Comparison of ENCODE assay signal across 14 cellular contexts in genomic region chr4:40418430-40419230, GRCh38.
DNase-seq lines count a peak whose midpoint lies in the region; ATAC-seq and TF ChIP-seq lines count a peak whose summit lies in the region.
"Had no signal": no experiment of that assay in that cellular context is flagged by ENCODE, and none has a peak within 500 bp of the region (broad histone marks: within the 10 kb centered on the region; RNA-seq: fewer than 3 reads in every experiment).

No MANE protein-coding gene starts in this region.

- DNase-seq in Calu3, result no peak
- DNase-seq in HuH-7.5 (ENCODE audit: low spot score), result peak; percentile 38
- DNase-seq in glomerular visceral epithelial cell (ENCODE audit: extremely low spot score), result peak; percentile 62
- no peak for DNase-seq in mesothelial cell of epicardium (ENCODE audit: low spot score in 2 of 2, unreplicated experiment in 2 of 2)
- no peak for DNase-seq in DMS79 (lab: John Stamatoyannopoulos, UW)
- no peak for DNase-seq in ureter (ENCODE audit: low spot score)
- DNase-seq: activated CD4-positive, alpha-beta memory T cell treated with anti-CD3 and anti-CD28 coated beads, Interleukin-2, amount 10 ng/mL, durations not matched to agents 7 days and 5 days; COR-L47; foreskin melanocyte; NCI-H146; stimulated activated naive B cell treated with anti-CD40 and anti-IgM and Interleukin-4, amounts not matched to agents 10 μg/mL and 1 μg/mL and 100 μg/mL, for 72 hours had no signal

- TF ChIP-seq CTCF in Calu3 (IDR thresholded peaks at IDR 0.05; ENCODE audit: unreplicated experiment) (no peak), nephron (IDR thresholded peaks at IDR 0.05; ENCODE audit: unreplicated experiment in 3 of 3) (no peak), mesothelial cell of epicardium (IDR thresholded peaks at IDR 0.05; ENCODE audit: unreplicated experiment) (no peak)

- CTCF ChIA-PET in Calu3 (lab: Charles Lee), result interaction anchor here (0.6 to 0.7 kb wide), 2 partner anchors 102 to 610 kb away, joined by 3 to 4 read pairs; no protein-coding TSS in a partner anchor

- BruUV-seq in Calu3 (replicated peaks; lab: Mats Ljungman, UMichigan), result no TSS peak

- H3K4me3 Mint-ChIP-seq in Calu3 (ENCODE audit: low read depth, unreplicated experiment) (no peak overlapping the region), nephron (no peak overlapping the region), mesothelial cell of epicardium (no peak overlapping the region)
- H3K4me3 Mint-ChIP-seq: activated CD4-positive, alpha-beta memory T cell treated with anti-CD3 and anti-CD28 coated beads, Interleukin-2, amount 10 ng/mL, durations not matched to agents 7 days and 5 days; activated T-helper 1 cell treated with anti-CD3 and anti-CD28 coated beads, Interleukin-12 subunit alpha, Interleukin-12 subunit beta, Interleukin-2, Interleukin-4 antibody, amounts not matched to agents 30 ng/mL and 10 ng/mL and 1 ng/mL, durations not matched to agents 14 hours and 24 hours and 36 hours; stimulated activated naive B cell treated with anti-CD40 and anti-IgM and Interleukin-4, amounts not matched to agents 10 μg/mL and 1 μg/mL and 100 μg/mL, for 72 hours had no signal

- ATAC-seq in GM21786 (IDR thresholded peaks at IDR 0.05; ENCODE audit: unreplicated experiment), result no peak
- ATAC-seq: stimulated activated naive B cell treated with anti-CD40 and anti-IgM and Interleukin-4, amounts not matched to agents 10 μg/mL and 1 μg/mL and 100 μg/mL, for 72 hours had no signal

- peak overlapping the region; percentile 53 for H3K27ac Mint-ChIP-seq in Calu3 (ENCODE audit: unreplicated experiment)
- peak overlapping the region; percentile 81 to 92 (median 84) for H3K27ac Mint-ChIP-seq in nephron
- H3K27ac Mint-ChIP-seq in mesothelial cell of epicardium, result no peak overlapping the region
- H3K27ac Mint-ChIP-seq: activated CD4-positive, alpha-beta memory T cell treated with anti-CD3 and anti-CD28 coated beads, Interleukin-2, amount 10 ng/mL, durations not matched to agents 7 days and 5 days; activated T-helper 1 cell treated with anti-CD3 and anti-CD28 coated beads, Interleukin-12 subunit alpha, Interleukin-12 subunit beta, Interleukin-2, Interleukin-4 antibody, amounts not matched to agents 30 ng/mL and 10 ng/mL and 1 ng/mL, durations not matched to agents 14 hours and 24 hours and 36 hours; stimulated activated naive B cell treated with anti-CD40 and anti-IgM and Interleukin-4, amounts not matched to agents 10 μg/mL and 1 μg/mL and 100 μg/mL, for 72 hours had no signal

- H3K9me3 Mint-ChIP-seq in Calu3 (ENCODE audit: low read depth, unreplicated experiment) (no peaks in the 10 kb centered on the region), nephron (peaks cover 19% of the 10 kb centered on the region), mesothelial cell of epicardium (peaks cover 11% of the 10 kb centered on the region)

- intact Hi-C loops in Calu3 (cut with micrococcal nuclease; ENCODE audit: unreplicated experiment), result no loop called here

- peaks cover 33% of the 10 kb centered on the region for H3K4me1 Mint-ChIP-seq in Calu3 (ENCODE audit: low read depth, unreplicated experiment)
- H3K4me1 Mint-ChIP-seq in nephron, result peaks cover 5% of the 10 kb centered on the region
- H3K4me1 Mint-ChIP-seq in mesothelial cell of epicardium, result no peaks in the 10 kb centered on the region
- H3K4me1 Mint-ChIP-seq: activated CD4-positive, alpha-beta memory T cell treated with anti-CD3 and anti-CD28 coated beads, Interleukin-2, amount 10 ng/mL, durations not matched to agents 7 days and 5 days had no signal

- H3K36me3 Mint-ChIP-seq in Calu3 (ENCODE audit: insufficient read depth, unreplicated experiment), result peaks cover 29% of the 10 kb centered on the region
- H3K36me3 Mint-ChIP-seq in nephron (ENCODE audit: low read depth), result peaks cover 36% of the 10 kb centered on the region
- peaks cover 14% of the 10 kb centered on the region for H3K36me3 Mint-ChIP-seq in mesothelial cell of epicardium

- no peaks in the 10 kb centered on the region for H3K27me3 Mint-ChIP-seq in Calu3 (ENCODE audit: unreplicated experiment)
- peaks cover 8% of the 10 kb centered on the region for H3K27me3 Mint-ChIP-seq in nephron (ENCODE audit: low read depth)
- no peaks in the 10 kb centered on the region for H3K27me3 Mint-ChIP-seq in mesothelial cell of epicardium (ENCODE audit: low read depth)

Comparison
In these comparisons a context has a peak if more than half of its experiments do, and no peak if none do; other contexts are left out.
1. DNase-seq: peak in HuH-7.5 (single experiment) and glomerular visceral epithelial cell (single experiment); none in Calu3 (single experiment), mesothelial cell of epicardium (0 of 2), DMS79 (single experiment) and ureter (single experiment).